In genomic region chr5:150175536-150175935, GRCh38 we compare ENCODE assay signal across 9 cellular contexts. TPM values are rescaled to one million over a fixed set of nuclear protein-coding genes. Genes with fewer than 3 reads are reported as not detected.
A peak's percentile ranks its signal among the peaks of the same experiment; 100 is the strongest.
DNase-seq lines count a peak whose midpoint lies in the region; ATAC-seq and TF ChIP-seq lines count a peak whose summit lies in the region.
"Had no signal": no experiment of that assay in that cellular context is flagged by ENCODE, and none has a peak within 500 bp of the region (broad histone marks: within the 10 kb centered on the region; RNA-seq: fewer than 3 reads in every experiment).

No MANE protein-coding gene starts in this region.

- H3K4me3 ChIP-seq in heart left ventricle (no peak overlapping the region), fibroblast of pulmonary artery (replicated peaks; ENCODE audit: low read depth, low read length) (no peak overlapping the region), vagina (no peak overlapping the region)

- no peak for TF ChIP-seq POLR2A in heart left ventricle (IDR thresholded peaks at IDR 0.05)
- TF ChIP-seq POLR2A in vagina (IDR thresholded peaks at IDR 0.05), result no peak

- no peaks in the 10 kb centered on the region for H3K9me3 ChIP-seq in heart left ventricle
- no peaks in the 10 kb centered on the region for H3K9me3 ChIP-seq in vagina

- H3K36me3 ChIP-seq in heart left ventricle (no peaks in the 10 kb centered on the region), vagina (no peaks in the 10 kb centered on the region)

- no peak for ATAC-seq in heart left ventricle
- ATAC-seq in HG02973 (IDR thresholded peaks at IDR 0.05; ENCODE audit: unreplicated experiment), result no peak

- intact Hi-C loops in heart left ventricle (cut with DNase I), result no loop called here
- intact Hi-C loops in cardiac septum (cut with DNase I), result no loop called here
- intact Hi-C loops in vagina (cut with DNase I), result no loop called here

- H3K27me3 ChIP-seq in heart left ventricle (peaks cover 0 to 3% (median 0%) of the 10 kb centered on the region in 9 donors), vagina (no peaks in the 10 kb centered on the region)

- H3K4me1 ChIP-seq in heart left ventricle, result peaks cover 0 to 23% (median 11%) of the 10 kb centered on the region in 12 donors
- H3K4me1 ChIP-seq in vagina, result peaks cover 35% of the 10 kb centered on the region

- H3K27ac ChIP-seq in heart left ventricle (no peak overlapping the region), vagina (peak overlapping the region; percentile 90)

- DNase-seq in heart left ventricle (no peak), cardiac septum (ENCODE audit: low spot score) (no peak), OCI-M1 (lab: John Stamatoyannopoulos, UW) (peak; percentile 53), fibroblast of pulmonary artery (ENCODE audit: low read depth) (peak; percentile 62), vagina (ENCODE audit: extremely low spot score in 2 of 2) (no peak), GDM1 (lab: John Stamatoyannopoulos, UW) (no peak)
- no peak for DNase-seq in stimulated activated CD4-positive, alpha-beta T cell treated with anti-CD3 and anti-CD28 coated beads, Interleukin-4, amount 100 ng/mL, for 1 hour
- DNase-seq: CD4-positive, alpha-beta T cell had no signal

- WGBS in heart left ventricle, 4 donors, result 79 to 83% (median 81%) methylated on average over 5 of the region's 5 CpGs

- TF ChIP-seq CTCF in heart left ventricle (IDR thresholded peaks at IDR 0.05) (peak in 9 of 12 donors; percentile 7 to 39 (median 25)), fibroblast of pulmonary artery (IDR thresholded peaks at IDR 0.05; ENCODE audit: low read length, missing control alignments) (peak; percentile 71), vagina (IDR thresholded peaks at IDR 0.05) (no peak)

RNA-seq across cellular contexts. Expression of gene CDX1, which starts 9.0 kb away (rescaled TPM):
- under 1 TPM in 2 of 9 donors, not detected in 7; 0.29 TPM for total RNA-seq in heart left ventricle
- under 1 TPM in 1 of 2 donors, not detected in 1; 0.17 TPM for polyA plus RNA-seq in heart left ventricle
- total RNA-seq in cardiac septum, result 0.16 TPM
- total RNA-seq in vagina, result not detected
- total RNA-seq: CD4-positive, alpha-beta T cell had no signal

RNA-seq across cellular contexts. Expression of gene SLC6A7, which starts 14.3 kb away (rescaled TPM):
- total RNA-seq in heart left ventricle (not detected), cardiac septum (not detected), vagina (0.25 TPM)
- polyA plus RNA-seq in heart left ventricle, result not detected
- total RNA-seq: CD4-positive, alpha-beta T cell had no signal

RNA-seq across cellular contexts. Expression of gene PDGFRB, which starts 19.9 kb away (rescaled TPM):
- total RNA-seq in heart left ventricle (100 to 1,000 TPM in 3 of 9 donors, 10 to 100 TPM in 6; 28.3 to 112 (median 45.6) TPM), cardiac septum (54.6 TPM), vagina (173 TPM)
- polyA plus RNA-seq in heart left ventricle, result 10 to 100 TPM; 27.6 to 53.1 TPM
- total RNA-seq: CD4-positive, alpha-beta T cell had no signal

Comparison
In these comparisons a context has a peak if more than half of its experiments do, and no peak if none do; other contexts are left out.
1. DNase-seq: peak in OCI-M1 (single experiment) and fibroblast of pulmonary artery (single experiment); none in heart left ventricle (0 of 5), cardiac septum (single experiment), vagina (0 of 2), GDM1 (single experiment) and stimulated activated CD4-positive, alpha-beta T cell treated with anti-CD3 and anti-CD28 coated beads, Interleukin-4, amount 100 ng/mL, for 1 hour (single experiment).
2. CTCF ChIP-seq: peak in heart left ventricle (9 of 12) and fibroblast of pulmonary artery (single experiment); none in vagina (0 of 3).